Comparison of ENCODE assay signal across 8 cellular contexts in genomic region chr14:32560213-32560857, GRCh38.
DNase-seq lines count a peak whose midpoint lies in the region; ATAC-seq and TF ChIP-seq lines count a peak whose summit lies in the region.

No MANE protein-coding gene starts in this region.

- H3K9me3 Mint-ChIP-seq in activated CD8-positive, alpha-beta T cell treated with anti-CD3 and anti-CD28 coated beads, Interleukin-2, amount 10 ng/mL, durations not matched to agents 7 days and 5 days (ENCODE audit: insufficient read depth) = no peaks in the 10 kb centered on the region

- TF ChIP-seq CTCF in BJ (IDR thresholded peaks at IDR 0.05; ENCODE audit: insufficient read depth, low read depth, low read length) = peak; percentile 84

- H3K27ac Mint-ChIP-seq in activated CD8-positive, alpha-beta T cell treated with anti-CD3 and anti-CD28 coated beads, Interleukin-2, amount 10 ng/mL, durations not matched to agents 7 days and 5 days = no peak overlapping the region

- POLR2A ChIA-PET in BJ (lab: Charles Lee) = interaction anchor here (0.9 kb wide), 1 partner anchor 87 kb away, joined by 3 read pairs; no protein-coding TSS in a partner anchor
- POLR2A ChIA-PET in activated CD8-positive, alpha-beta T cell treated with anti-CD3 and anti-CD28 coated beads, Interleukin-2, amount 10 ng/mL, durations not matched to agents 7 days and 5 days (lab: Charles Lee) = no interaction called here

- no peak overlapping the region for H3K4me3 ChIP-seq in BJ (ENCODE audit: low read depth, low read length)

- no peaks in the 10 kb centered on the region for H3K27me3 Mint-ChIP-seq in activated CD8-positive, alpha-beta T cell treated with anti-CD3 and anti-CD28 coated beads, Interleukin-2, amount 10 ng/mL, durations not matched to agents 7 days and 5 days (ENCODE audit: low read depth)

- H3K4me3 Mint-ChIP-seq in activated CD8-positive, alpha-beta T cell treated with anti-CD3 and anti-CD28 coated beads, Interleukin-2, amount 10 ng/mL, durations not matched to agents 7 days and 5 days = no peak overlapping the region

- peak; percentile 88 for ATAC-seq in GM18867 (IDR thresholded peaks at IDR 0.05; ENCODE audit: unreplicated experiment)
- ATAC-seq in HG03378 (IDR thresholded peaks at IDR 0.05; ENCODE audit: unreplicated experiment) = peak; percentile 75
- ATAC-seq in activated CD8-positive, alpha-beta T cell treated with anti-CD3 and anti-CD28 coated beads, Interleukin-2, amount 10 ng/mL, durations not matched to agents 7 days and 5 days = peak; percentile 60
- no peak for ATAC-seq in HG03439 (IDR thresholded peaks at IDR 0.05; ENCODE audit: unreplicated experiment)

- H3K36me3 Mint-ChIP-seq in activated CD8-positive, alpha-beta T cell treated with anti-CD3 and anti-CD28 coated beads, Interleukin-2, amount 10 ng/mL, durations not matched to agents 7 days and 5 days (ENCODE audit: low read depth) = no peaks in the 10 kb centered on the region

- no peaks in the 10 kb centered on the region for H3K27me3 ChIP-seq in BJ (ENCODE audit: control insufficient read depth, insufficient read depth, low read length)

- CTCF ChIA-PET in BJ (lab: Yijun Ruan, JAX) = interaction anchor here (0.7 to 3.3 kb wide), 24 partner anchors 9 to 635 kb away, joined by 3 to 27 read pairs (median 5); no protein-coding TSS in a partner anchor
- CTCF ChIA-PET in activated CD8-positive, alpha-beta T cell treated with anti-CD3 and anti-CD28 coated beads, Interleukin-2, amount 10 ng/mL, durations not matched to agents 7 days and 5 days (lab: Charles Lee) = interaction anchor here (0.7 to 1.8 kb wide), 13 partner anchors 10 to 1050 kb away, joined by 3 to 11 read pairs (median 4); no protein-coding TSS in a partner anchor

- H3K36me3 ChIP-seq in BJ (ENCODE audit: control insufficient read depth, insufficient read depth, low read length) = no peaks in the 10 kb centered on the region

- H3K4me1 Mint-ChIP-seq in activated CD8-positive, alpha-beta T cell treated with anti-CD3 and anti-CD28 coated beads, Interleukin-2, amount 10 ng/mL, durations not matched to agents 7 days and 5 days (ENCODE audit: low read depth) = peaks cover 14% of the 10 kb centered on the region

- DNase-seq in BJ (ENCODE audit: low read depth) (peak; percentile 58), NCI-H460 (ENCODE audit: extremely low read depth, low read depth) (peak; percentile 73), foreskin melanocyte (peak; percentile 63), nucleus accumbens (lab: John Stamatoyannopoulos, UW) (peak in 41 of 56 donors; percentile 3 to 74 (median 42))
- peak; percentile 57 for DNase-seq in activated CD8-positive, alpha-beta T cell treated with anti-CD3 and anti-CD28 coated beads, Interleukin-2, amount 10 ng/mL, durations not matched to agents 7 days and 5 days
